ENCODE assay signal across 8 cellular contexts in genomic region chr9:3732077-3733038, GRCh38.
A peak's percentile ranks its signal among the peaks of the same experiment; 100 is the strongest.
DNase-seq lines count a peak whose midpoint lies in the region; ATAC-seq and TF ChIP-seq lines count a peak whose summit lies in the region.

No MANE protein-coding gene starts in this region.

- TF ChIP-seq POLR2A in IMR-90 (IDR thresholded peaks at IDR 0.05; ENCODE audit: low read depth, low read length), result 0 out of 2 replicates have a peak, but pooled peaks have one; percentile 40

- peak overlapping the region; percentile 78 for H3K56ac ChIP-seq in IMR-90 (ENCODE audit: extremely low read depth, insufficient read depth, low read length)

- no peaks in the 10 kb centered on the region for H3K36me3 Mint-ChIP-seq in activated naive CD4-positive, alpha-beta T cell treated with anti-CD3 and anti-CD28 coated beads, Interleukin-2, amount 50 U/mL, for 24 hours
- H3K36me3 Mint-ChIP-seq in glutamatergic neuron (ENCODE audit: unreplicated experiment), result no peaks in the 10 kb centered on the region

- H3K27ac ChIP-seq in IMR-90 (ENCODE audit: insufficient read depth, low read length) (peak overlapping the region; percentile 19; the same call in 1 of the 2 replicates), parathyroid adenoma (no peak overlapping the region)

- peak; percentile 89 for TF ChIP-seq CTCF in IMR-90 (conservative IDR thresholded peaks at IDR 0.05; ENCODE audit: low read depth, low read length)
- peak; percentile 68 for TF ChIP-seq CTCF in glutamatergic neuron (IDR thresholded peaks at IDR 0.05; ENCODE audit: partially characterized antibody, unreplicated experiment)
- peak; percentile 38 for TF ChIP-seq CTCF in parathyroid adenoma (IDR thresholded peaks at IDR 0.05)

- H3K4me2 ChIP-seq in IMR-90 (ENCODE audit: low read depth, low read length) (peak overlapping the region; percentile 60; the same call in 1 of the 2 replicates), parathyroid adenoma (ENCODE audit: low read length) (peak overlapping the region; percentile 72)

- CTCF ChIA-PET in IMR-90 (lab: Yijun Ruan, JAX), result interaction anchor here (0.5 to 3.2 kb wide), 7 partner anchors 241 to 635 kb away, joined by 3 to 15 read pairs (median 3); no protein-coding TSS in a partner anchor

- H3K27ac Mint-ChIP-seq in activated naive CD4-positive, alpha-beta T cell treated with anti-CD3 and anti-CD28 coated beads, Interleukin-2, amount 50 U/mL, for 24 hours, result no peak overlapping the region
- H3K27ac Mint-ChIP-seq in glutamatergic neuron (ENCODE audit: unreplicated experiment), result no peak overlapping the region

- dilution Hi-C loops in IMR-90 (cut with HindIII; ENCODE audit: low sequenced_read_pairs, unreplicated experiment), result no loop called here

- H2BK15ac ChIP-seq in IMR-90 (ENCODE audit: low read depth, low read length), result no peak overlapping the region

- peak overlapping the region; percentile 54; the same call in 1 of the 2 replicates for H2BK20ac ChIP-seq in IMR-90 (ENCODE audit: low read depth, low read length)

- no peak overlapping the region for H2AK5ac ChIP-seq in IMR-90 (ENCODE audit: low read depth, low read length)

- peaks cover 3% of the 10 kb centered on the region for H3K4me1 ChIP-seq in IMR-90 (ENCODE audit: control insufficient read depth, insufficient read depth, low read length)
- peaks cover 2% of the 10 kb centered on the region for H3K4me1 ChIP-seq in parathyroid adenoma

- H3K14ac ChIP-seq in IMR-90 (replicated peaks; ENCODE audit: low read depth, low read length), result peak overlapping the region; percentile 33; the same call in 1 of the 2 replicates

- TF ChIP-seq RAD21 in IMR-90 (IDR thresholded peaks at IDR 0.05; ENCODE audit: low read length), result peak; percentile 93

- DNase-seq in activated CD4-positive, CD25-positive, alpha-beta regulatory T cell treated with anti-CD3 and anti-CD28 coated beads, Interleukin-2, amount 50 U/mL, for 16 hours (ENCODE audit: low read depth, low spot score), result peak; percentile 11
- DNase-seq in activated CD4-positive, CD25-positive, alpha-beta regulatory T cell (lab: John Stamatoyannopoulos, UW), result no peak
- DNase-seq in IMR-90, result peak; percentile 90
- peak; percentile 52 for DNase-seq in NOMO-1 treated with DMSO at 0.1 percent for 48 hours (lab: John Stamatoyannopoulos, UW; ENCODE audit: unreplicated experiment)
- peak; percentile 24 for DNase-seq in glutamatergic neuron

- H3K4me1 Mint-ChIP-seq in activated naive CD4-positive, alpha-beta T cell treated with anti-CD3 and anti-CD28 coated beads, Interleukin-2, amount 50 U/mL, for 24 hours, result peaks cover 17% of the 10 kb centered on the region
- H3K4me1 Mint-ChIP-seq in glutamatergic neuron (ENCODE audit: low read depth, unreplicated experiment), result no peaks in the 10 kb centered on the region

- POLR2A ChIA-PET in IMR-90 (lab: Charles Lee; ENCODE audit: unreplicated experiment), result no interaction called here

- no CpG with 5 or more reads among the region's 7 CpGs for WGBS in IMR-90 (ENCODE audit: extremely low coverage in 2 of 2, insufficient read length in 1 of 2), 2 experiments

- H3K79me2 ChIP-seq in parathyroid adenoma, result no peaks in the 10 kb centered on the region

- intact Hi-C loops in IMR-90 (cut with micrococcal nuclease), result loop anchor here (1.0 to 10.0 kb wide), 11 partner anchors 172 to 642 kb away; no protein-coding TSS in a partner anchor

- no peaks in the 10 kb centered on the region; the same call in 1 of the 2 replicates for H3K9me1 ChIP-seq in IMR-90 (ENCODE audit: insufficient read depth, low read length)

- H4K91ac ChIP-seq in IMR-90 (ENCODE audit: insufficient read depth, low read depth, low read length), result no peak overlapping the region

- H2BK120ac ChIP-seq in IMR-90 (ENCODE audit: low read depth, low read length), result peak overlapping the region; percentile 50

- H4K8ac ChIP-seq in IMR-90 (ENCODE audit: low read depth in 2 of 2, low read length in 2 of 2), result peak overlapping the region in 1 of 2 experiments; percentile 51; a peak in 1 of 4 replicates

- no peaks in the 10 kb centered on the region for H3K9me3 ChIP-seq in IMR-90 (ENCODE audit: control insufficient read depth, insufficient read depth, low read length)
- no peaks in the 10 kb centered on the region for H3K9me3 ChIP-seq in parathyroid adenoma (ENCODE audit: control insufficient read depth, low read length)

- no peaks in the 10 kb centered on the region for H3K9me3 Mint-ChIP-seq in activated naive CD4-positive, alpha-beta T cell treated with anti-CD3 and anti-CD28 coated beads, Interleukin-2, amount 50 U/mL, for 24 hours
- H3K9me3 Mint-ChIP-seq in glutamatergic neuron (ENCODE audit: unreplicated experiment), result no peaks in the 10 kb centered on the region

- H4K20me1 ChIP-seq in IMR-90 (ENCODE audit: insufficient read depth, low read length), result no peaks in the 10 kb centered on the region

- no peak overlapping the region for H3K23ac ChIP-seq in IMR-90 (ENCODE audit: low read depth, low read length)

- no peak overlapping the region for H3K4ac ChIP-seq in IMR-90 (ENCODE audit: low read depth, low read length)

- H3K18ac ChIP-seq in IMR-90 (ENCODE audit: low read depth, low read length), result no peak overlapping the region; the same call in 1 of the 2 replicates

- H4K5ac ChIP-seq in IMR-90 (ENCODE audit: low read depth, low read length), result no peak overlapping the region

- H2AFZ ChIP-seq in IMR-90 (replicated peaks; ENCODE audit: low read length, poor library complexity) (no peak overlapping the region), parathyroid adenoma (peak overlapping the region; percentile 59)

- H2AK9ac ChIP-seq in IMR-90 (replicated peaks; ENCODE audit: low read depth, low read length, poor library complexity), result no peak overlapping the region

- no TSS peak for BruUV-seq in IMR-90 (replicated peaks; lab: Mats Ljungman, UMichigan)

- no peaks in the 10 kb centered on the region for H3K79me1 ChIP-seq in IMR-90 (ENCODE audit: low read depth in 1 of 2, low read length in 2 of 2)

- H3K27me3 Mint-ChIP-seq in activated naive CD4-positive, alpha-beta T cell treated with anti-CD3 and anti-CD28 coated beads, Interleukin-2, amount 50 U/mL, for 24 hours, result no peaks in the 10 kb centered on the region
- H3K27me3 Mint-ChIP-seq in glutamatergic neuron (ENCODE audit: unreplicated experiment), result no peaks in the 10 kb centered on the region

- H3K36me3 ChIP-seq in IMR-90 (ENCODE audit: control insufficient read depth, insufficient read depth, low read length), result no peaks in the 10 kb centered on the region
- H3K36me3 ChIP-seq in parathyroid adenoma (ENCODE audit: control insufficient read depth, insufficient read depth, low read length), result no peaks in the 10 kb centered on the region

- no peaks in the 10 kb centered on the region for H3K27me3 ChIP-seq in IMR-90 (ENCODE audit: control insufficient read depth, insufficient read depth, low read length)
- H3K27me3 ChIP-seq in parathyroid adenoma (ENCODE audit: control insufficient read depth, insufficient read depth, low read length), result no peaks in the 10 kb centered on the region

- peak overlapping the region; percentile 35; the same call in 1 of the 2 replicates for H3K9ac ChIP-seq in IMR-90 (ENCODE audit: low read depth, low read length)
- H3K9ac ChIP-seq in parathyroid adenoma, result no peak overlapping the region

- H2BK5ac ChIP-seq in IMR-90 (ENCODE audit: low read depth, low read length, poor library complexity, severe bottlenecking), result peak overlapping the region; percentile 78

- in situ Hi-C loops in IMR-90 (cut with MboI; ENCODE audit: low sequenced_read_pairs), result loop anchor here (5.0 to 25.0 kb wide), 3 partner anchors 330 to 630 kb away; no protein-coding TSS in a partner anchor

- H3K4me3 ChIP-seq in IMR-90 (ENCODE audit: insufficient read depth, low read depth, low read length) (peak overlapping the region; percentile 10; the same call in 1 of the 2 replicates), parathyroid adenoma (ENCODE audit: low read depth, low read length) (peak overlapping the region; percentile 35)

- peak; percentile 91 for ATAC-seq in GM21786 (IDR thresholded peaks at IDR 0.05; ENCODE audit: unreplicated experiment)
- ATAC-seq in IMR-90 (ENCODE audit: low read depth), result peak; percentile 99

- H3K4me3 Mint-ChIP-seq in activated naive CD4-positive, alpha-beta T cell treated with anti-CD3 and anti-CD28 coated beads, Interleukin-2, amount 50 U/mL, for 24 hours, result peak overlapping the region; percentile 33
- H3K4me3 Mint-ChIP-seq in glutamatergic neuron (ENCODE audit: unreplicated experiment), result no peak overlapping the region

TF ChIP-seq in IMR-90, 13 proteins besides CTCF, POLR2A, EP300 and RAD21:
- TF ChIP-seq RCOR1 (IDR thresholded peaks at IDR 0.05; ENCODE audit: insufficient replicate concordance, low read length) (no peak), FOS (IDR thresholded peaks at IDR 0.05; ENCODE audit: low read depth, low read length) (0 out of 2 replicates have a peak, but pooled peaks have one; percentile 14), ELK1 (IDR thresholded peaks at IDR 0.05; ENCODE audit: borderline replicate concordance, low read depth, low read length) (no peak), RFX5 (IDR thresholded peaks at IDR 0.05; ENCODE audit: low read depth, low read length) (no peak), SMC3 (IDR thresholded peaks at IDR 0.05; ENCODE audit: low read depth, low read length) (peak; percentile 94), CHD1 (IDR thresholded peaks at IDR 0.05; ENCODE audit: low read depth, low read length) (no peak), CEBPB (IDR thresholded peaks at IDR 0.05; ENCODE audit: low read depth, low read length) (no peak), USF2 (IDR thresholded peaks at IDR 0.05; ENCODE audit: low read depth, low read length) (no peak), MXI1 (IDR thresholded peaks at IDR 0.05; ENCODE audit: borderline replicate concordance, low read depth, low read length) (no peak)

Comparison
In these comparisons a context has a peak if more than half of its experiments do, and no peak if none do; other contexts are left out.
1. DNase-seq: peak in activated CD4-positive, CD25-positive, alpha-beta regulatory T cell treated with anti-CD3 and anti-CD28 coated beads, Interleukin-2, amount 50 U/mL, for 16 hours (single experiment), IMR-90 (single experiment), NOMO-1 treated with DMSO at 0.1 percent for 48 hours (single experiment) and glutamatergic neuron (single experiment); none in activated CD4-positive, CD25-positive, alpha-beta regulatory T cell (0 of 4).
2. CTCF ChIP-seq: peak in every context shown above with its lines; median percentile 89 in IMR-90; 68 in glutamatergic neuron; 38 in parathyroid adenoma.